9 cellular contexts compared by ENCODE assay signal in the genomic region with DNA sequence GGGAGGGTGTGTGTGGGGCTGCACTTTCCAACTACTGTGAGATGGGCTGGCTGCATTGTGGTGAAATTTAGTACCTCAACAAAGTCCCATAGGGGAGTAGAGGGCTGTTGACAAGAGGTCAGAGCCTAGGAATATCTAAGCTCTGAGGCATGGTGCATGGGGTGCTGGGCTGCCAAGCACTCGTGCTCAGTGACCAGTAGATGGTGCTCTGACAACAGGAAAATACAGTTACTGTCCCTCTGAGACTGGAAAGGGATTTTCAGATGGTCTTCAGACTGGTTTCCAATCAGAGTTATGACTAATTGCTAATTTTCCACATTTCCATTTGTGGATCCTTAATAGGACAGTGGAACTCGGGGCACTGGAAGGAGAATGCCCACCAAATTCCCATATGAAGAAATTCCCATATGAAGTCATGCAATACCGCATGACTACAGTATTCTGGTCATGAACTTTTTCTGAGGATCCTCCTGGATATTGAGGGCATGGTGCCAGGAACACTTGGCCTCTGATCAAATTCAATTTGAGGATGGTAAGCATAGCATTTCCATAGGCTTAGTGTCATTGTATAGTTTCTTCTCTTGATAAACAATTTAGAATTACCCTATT. TPM values are rescaled to one million over a fixed set of nuclear protein-coding genes. Genes with fewer than 3 reads are reported as not detected.
DNase-seq lines count a peak whose midpoint lies in the region; ATAC-seq and TF ChIP-seq lines count a peak whose summit lies in the region.
"Had no signal": no experiment of that assay in that cellular context is flagged by ENCODE, and none has a peak within 500 bp of the region (broad histone marks: within the 10 kb centered on the region; RNA-seq: fewer than 3 reads in every experiment).

No MANE protein-coding gene starts in this region.

- no peak for TF ChIP-seq POLR2A in NB4 (IDR thresholded peaks at IDR 0.05; ENCODE audit: extremely low read depth, insufficient read length)

- intact Hi-C loops in lower lobe of right lung (cut with DNase I) (no loop called here), upper lobe of right lung (cut with DNase I) (no loop called here)

- no peak overlapping the region for H3K4me3 Mint-ChIP-seq in H9
- H3K4me3 Mint-ChIP-seq: immature natural killer cell had no signal

- H2BK120ac ChIP-seq in H9 (ENCODE audit: low read depth, low read length, poor library complexity, severe bottlenecking), result no peak overlapping the region

- no peaks in the 10 kb centered on the region for H3K79me1 ChIP-seq in H9 (ENCODE audit: insufficient read depth, low read depth, low read length, poor library complexity, severe bottlenecking)

- H3K4me1 ChIP-seq in H9 (ENCODE audit: insufficient read depth, low read length) (no peaks in the 10 kb centered on the region), lower lobe of right lung (no peaks in the 10 kb centered on the region), upper lobe of right lung (peaks cover 7% of the 10 kb centered on the region)

- H3K14ac ChIP-seq in H9 (ENCODE audit: insufficient read depth, low read length), result no peak overlapping the region

- no peak overlapping the region for H3K27ac ChIP-seq in H9 (ENCODE audit: insufficient read length, low read depth, low read length)
- no peak overlapping the region for H3K27ac ChIP-seq in SK-N-MC
- no peak overlapping the region for H3K27ac ChIP-seq in lower lobe of right lung
- H3K27ac ChIP-seq in upper lobe of right lung, result no peak overlapping the region

- H3K4ac ChIP-seq in H9 (ENCODE audit: low read depth, low read length), result no peak overlapping the region

- H3K9me3 ChIP-seq in H9 (ENCODE audit: control insufficient read depth, low read depth, low read length) (no peaks in the 10 kb centered on the region), SK-N-MC (ENCODE audit: low read depth, low read length) (no peaks in the 10 kb centered on the region), lower lobe of right lung (no peaks in the 10 kb centered on the region), upper lobe of right lung (no peaks in the 10 kb centered on the region)

- DNase-seq in stimulated activated CD4-positive, alpha-beta T cell treated with anti-CD3 and anti-CD28 coated beads, Interleukin-1b, Interleukin-23, amount 100 ng/mL, for 48 hours, result peak; percentile 19
- no peak for DNase-seq in stimulated activated CD4-positive, alpha-beta T cell treated with anti-CD3 and anti-CD28 coated beads, Interleukin-4, amount 100 ng/mL, for 4 hours
- peak; percentile 54 for DNase-seq in H9
- peak; percentile 78 for DNase-seq in NB4 (ENCODE audit: low read depth)
- peak; percentile 8 for DNase-seq in SK-N-MC (ENCODE audit: low read depth, low spot score)
- DNase-seq in dermis blood vessel endothelial cell, result peak; percentile 82
- DNase-seq in lower lobe of right lung, result peak; percentile 53
- DNase-seq in upper lobe of right lung, result no peak

- H3K4me2 ChIP-seq in H9 (ENCODE audit: insufficient read depth, insufficient read length, low read length), result no peak overlapping the region

- H4K91ac ChIP-seq in H9 (ENCODE audit: insufficient read length, low read depth, low read length), result no peak overlapping the region

- H3K4me1 Mint-ChIP-seq in H9, result peaks cover 14 to 21% of the 10 kb centered on the region in 2 experiments
- H3K4me1 Mint-ChIP-seq: immature natural killer cell had no signal

- H2BK15ac ChIP-seq in H9 (ENCODE audit: low read depth, low read length), result no peak overlapping the region

- H3T11ph ChIP-seq in H9 (ENCODE audit: low read length), result no peak overlapping the region

- peaks cover 23% of the 10 kb centered on the region; the same call in 1 of the 2 replicates for H3K27me3 ChIP-seq in H9 (ENCODE audit: insufficient read depth, low read length)
- peaks cover 39% of the 10 kb centered on the region for H3K27me3 ChIP-seq in lower lobe of right lung (ENCODE audit: low read depth)
- peaks cover 40% of the 10 kb centered on the region for H3K27me3 ChIP-seq in upper lobe of right lung

- H2BK5ac ChIP-seq in H9 (ENCODE audit: insufficient read length, low read length), result no peak overlapping the region

- H3K4me3 ChIP-seq in NB4 (ENCODE audit: low read depth, low read length) (no peak overlapping the region), SK-N-MC (no peak overlapping the region), lower lobe of right lung (no peak overlapping the region), upper lobe of right lung (no peak overlapping the region)

- no peak overlapping the region for H2BK12ac ChIP-seq in H9 (ENCODE audit: insufficient read length, low read depth, low read length)

- H3K9ac ChIP-seq in H9 (ENCODE audit: extremely low read depth, insufficient read length, low read length) (no peak overlapping the region), SK-N-MC (ENCODE audit: insufficient read length) (no peak overlapping the region)

- no peaks in the 10 kb centered on the region for H3K79me2 ChIP-seq in H9 (ENCODE audit: insufficient read depth, low read length)

- H3K23me2 ChIP-seq in H9 (ENCODE audit: insufficient read length, low read depth, low read length, poor library complexity, severe bottlenecking), result peaks cover 13% of the 10 kb centered on the region

- no peak overlapping the region for H2AK5ac ChIP-seq in H9 (ENCODE audit: insufficient read length, low read length)

- WGBS in H9 (ENCODE audit: extremely low coverage, insufficient read length, low lambda C conversion rate), result no CpG with 5 or more reads among the region's 3 CpGs

- H2AFZ ChIP-seq in H9 (ENCODE audit: low read length), result no peak overlapping the region

- H3K18ac ChIP-seq in H9 (ENCODE audit: insufficient read length, low read depth, low read length), result no peak overlapping the region

- no peak overlapping the region for H3K23ac ChIP-seq in H9 (ENCODE audit: insufficient read length, low read depth, low read length)

- H3K36me3 Mint-ChIP-seq in H9 (ENCODE audit: insufficient read depth in 1 of 3, low read depth in 3 of 3), result peaks cover 0 to 4% (median 0%) of the 10 kb centered on the region in 3 experiments; a peak in 1 of 7 replicates
- H3K36me3 Mint-ChIP-seq: immature natural killer cell had no signal

- peak; percentile 89 for TF ChIP-seq CTCF in H9 (conservative IDR thresholded peaks at IDR 0.05)
- TF ChIP-seq CTCF in NB4 (IDR thresholded peaks at IDR 0.05; ENCODE audit: low read depth, low read length), result peak; percentile 71
- TF ChIP-seq CTCF in lower lobe of right lung (IDR thresholded peaks at IDR 0.05), result peak; percentile 73
- TF ChIP-seq CTCF in upper lobe of right lung (IDR thresholded peaks at IDR 0.05), result peak; percentile 78

- no peaks in the 10 kb centered on the region for H4K20me1 ChIP-seq in H9 (ENCODE audit: control insufficient read depth, insufficient read depth, insufficient read length)

- peaks cover 0 to 5% of the 10 kb centered on the region in 2 experiments; a peak in 2 of 5 replicates for H3K9me3 Mint-ChIP-seq in H9
- H3K9me3 Mint-ChIP-seq: immature natural killer cell had no signal

- no peak overlapping the region for H3K56ac ChIP-seq in H9 (ENCODE audit: insufficient read length, low read depth, low read length)

- H3K27ac Mint-ChIP-seq in H9, result no peak overlapping the region
- H3K27ac Mint-ChIP-seq: immature natural killer cell had no signal

- peaks cover 44% of the 10 kb centered on the region for H3K27me3 Mint-ChIP-seq in H9 (ENCODE audit: low read depth)

- H3K36me3 ChIP-seq in SK-N-MC (ENCODE audit: insufficient read depth, low read length) (no peaks in the 10 kb centered on the region), lower lobe of right lung (no peaks in the 10 kb centered on the region), upper lobe of right lung (no peaks in the 10 kb centered on the region)

- no peak overlapping the region for H2BK20ac ChIP-seq in H9 (ENCODE audit: low read depth, low read length, poor library complexity, severe bottlenecking)

- H4K5ac ChIP-seq in H9 (ENCODE audit: insufficient read length, low read depth, low read length), result no peak overlapping the region

- no peak overlapping the region for H4K8ac ChIP-seq in H9 (replicated peaks; ENCODE audit: insufficient read length, low read depth, low read length)

- ATAC-seq in lower lobe of right lung (peak; percentile 80 to 87), upper lobe of right lung (peak; percentile 87)

RNA-seq across cellular contexts. Expression of a gene that starts 4.1 kb away (rescaled TPM):
- total RNA-seq in H9 (2021), result 0.46 and 0.55 TPM in 2 replicates
- total RNA-seq in dermis blood vessel endothelial cell, result not detected in 2 replicates
- total RNA-seq in lower lobe of right lung, result 0.27 TPM
- total RNA-seq in upper lobe of right lung, result 0.06 TPM

Comparison
In these comparisons a context has a peak if more than half of its experiments do, and no peak if none do; other contexts are left out.
1. DNase-seq: peak in stimulated activated CD4-positive, alpha-beta T cell treated with anti-CD3 and anti-CD28 coated beads, Interleukin-1b, Interleukin-23, amount 100 ng/mL, for 48 hours (single experiment), H9 (single experiment), NB4 (single experiment), SK-N-MC (single experiment), dermis blood vessel endothelial cell (single experiment) and lower lobe of right lung (single experiment); none in stimulated activated CD4-positive, alpha-beta T cell treated with anti-CD3 and anti-CD28 coated beads, Interleukin-4, amount 100 ng/mL, for 4 hours (0 of 2) and upper lobe of right lung (single experiment).
2. Peak in every context shown above with its lines, with median percentiles within 50 percentile points of each other: CTCF ChIP-seq.